Comparison of ENCODE assay signal across 11 cellular contexts in genomic region chr1:170145691-170146676, GRCh38. TPM values are rescaled to one million over a fixed set of nuclear protein-coding genes. Genes with fewer than 3 reads are reported as not detected.
A peak's percentile ranks its signal among the peaks of the same experiment; 100 is the strongest.
DNase-seq lines count a peak whose midpoint lies in the region; TF ChIP-seq lines count a peak whose summit lies in the region.
"Had no signal": no experiment of that assay in that cellular context is flagged by ENCODE, and none has a peak within 500 bp of the region (broad histone marks: within the 10 kb centered on the region; RNA-seq: fewer than 3 reads in every experiment).

Gene NTMT2, plus strand, starts transcription at chr1:170145959. Its CDS starts 149 bp downstream, at chr1:170146108.

- H3K4me3 ChIP-seq in HUES64 (ENCODE audit: low read length) (peak within 1 kb of the TSS; percentile 17; the same call in 1 of the 2 replicates), epithelial cell of esophagus (ENCODE audit: low read length) (no peak within 1 kb of the TSS), neural progenitor cell (no peak within 1 kb of the TSS)

- DNase-seq in NCI-H2227 (lab: John Stamatoyannopoulos, UW; ENCODE audit: unreplicated experiment) (peak; percentile 82), epithelial cell of esophagus (ENCODE audit: low read depth) (peak; percentile 53), neural progenitor cell (ENCODE audit: low spot score) (peak; percentile 40), cortex of kidney (lab: John Stamatoyannopoulos, UW) (no peak), amniotic stem cell (lab: John Stamatoyannopoulos, UW) (no peak)
- DNase-seq in stimulated activated CD4-positive, alpha-beta T cell treated with anti-CD3 and anti-CD28 coated beads, Interleukin-1b, Interleukin-23, amount 100 ng/mL, for 48 hours: no peak
- DNase-seq: DMS53, head of caudate nucleus had no signal

- H3K27me3 Mint-ChIP-seq in neural progenitor cell (ENCODE audit: insufficient read depth, low read depth): peaks cover 19% of the 10 kb centered on the region

- H2AFZ ChIP-seq in neural progenitor cell (replicated peaks): no peak within 1 kb of the TSS
- H2AFZ ChIP-seq: parathyroid adenoma had no signal

- H3K4me2 ChIP-seq in neural progenitor cell: no peak within 1 kb of the TSS

- WGBS in HUES64: 3% methylated on average over 7 of the region's 8 CpGs

- H4K20me1 ChIP-seq in neural progenitor cell (ENCODE audit: low read depth): peaks cover 12% of the 10 kb centered on the region

- no peak within 1 kb of the TSS for H3K27ac Mint-ChIP-seq in neural progenitor cell

- H3K79me2 ChIP-seq in neural progenitor cell (ENCODE audit: low read depth): no peaks in the 10 kb centered on the region
- H3K79me2 ChIP-seq: parathyroid adenoma had no signal

- H3K27me3 ChIP-seq in HUES64 (ENCODE audit: insufficient read depth, low read length): peaks cover 34% of the 10 kb centered on the region; the same call in 1 of the 2 replicates
- H3K27me3 ChIP-seq in neural progenitor cell: peaks cover 92% of the 10 kb centered on the region

- H3K9ac ChIP-seq in HUES64 (ENCODE audit: low read depth, low read length) (no peak within 1 kb of the TSS), neural progenitor cell (no peak within 1 kb of the TSS)
- H3K9ac ChIP-seq: parathyroid adenoma had no signal

- H3K36me3 ChIP-seq in HUES64 (ENCODE audit: insufficient read depth, low read length) (no peaks in the 10 kb centered on the region), neural progenitor cell (no peaks in the 10 kb centered on the region)

- peak within 1 kb of the TSS; percentile 47 for H3K4me3 Mint-ChIP-seq in neural progenitor cell

- TF ChIP-seq CTCF in epithelial cell of esophagus (IDR thresholded peaks at IDR 0.05; ENCODE audit: insufficient read depth, low read depth, low read length, missing control alignments): no peak
- no peak for TF ChIP-seq CTCF in neural progenitor cell (IDR thresholded peaks at IDR 0.05)

- peaks cover 29% of the 10 kb centered on the region for H3K4me1 Mint-ChIP-seq in neural progenitor cell

- no peaks in the 10 kb centered on the region for H3K36me3 Mint-ChIP-seq in neural progenitor cell

- H3K27ac ChIP-seq in HUES64 (ENCODE audit: low read depth, low read length) (peak within 1 kb of the TSS; percentile 63; the same call in 1 of the 2 replicates), neural progenitor cell (no peak within 1 kb of the TSS)
- H3K27ac ChIP-seq: parathyroid adenoma had no signal

- H3K4me1 ChIP-seq in HUES64 (ENCODE audit: insufficient read depth, low read length): peaks cover 21% of the 10 kb centered on the region
- no peaks in the 10 kb centered on the region for H3K4me1 ChIP-seq in neural progenitor cell
- H3K4me1 ChIP-seq: parathyroid adenoma had no signal

- no peaks in the 10 kb centered on the region for H3F3A ChIP-seq in neural progenitor cell (ENCODE audit: low read depth)

- H3K9me3 ChIP-seq in HUES64 (ENCODE audit: insufficient read depth, low read depth, low read length) (no peaks in the 10 kb centered on the region), neural progenitor cell (ENCODE audit: low read depth) (no peaks in the 10 kb centered on the region)

- H3K9me3 Mint-ChIP-seq in neural progenitor cell: no peaks in the 10 kb centered on the region

RNA-seq across cellular contexts. Expression of gene NTMT2, which starts in this region (rescaled TPM):
- polyA plus RNA-seq in HUES64 (2013, experiment 1 of 2): 0.65 TPM
- polyA plus RNA-seq in HUES64 (2013, experiment 2 of 2): 0.82 TPM
- total RNA-seq in neural progenitor cell (ENCODE audit: low replicate concordance): not detected in 2 replicates
- total RNA-seq: MCF 10A had no signal

Comparison
In these comparisons a context has a peak if more than half of its experiments do, and no peak if none do; other contexts are left out.
1. Peak in DNase-seq in neural progenitor cell; RNA of the gene not detected or under 1 TPM.
2. DNase-seq: peak in NCI-H2227 (single experiment) and epithelial cell of esophagus (single experiment); none in cortex of kidney (single experiment), stimulated activated CD4-positive, alpha-beta T cell treated with anti-CD3 and anti-CD28 coated beads, Interleukin-1b, Interleukin-23, amount 100 ng/mL, for 48 hours (single experiment) and amniotic stem cell (single experiment).